Comparison of ENCODE assay signal across 8 cellular contexts in the genomic region with DNA sequence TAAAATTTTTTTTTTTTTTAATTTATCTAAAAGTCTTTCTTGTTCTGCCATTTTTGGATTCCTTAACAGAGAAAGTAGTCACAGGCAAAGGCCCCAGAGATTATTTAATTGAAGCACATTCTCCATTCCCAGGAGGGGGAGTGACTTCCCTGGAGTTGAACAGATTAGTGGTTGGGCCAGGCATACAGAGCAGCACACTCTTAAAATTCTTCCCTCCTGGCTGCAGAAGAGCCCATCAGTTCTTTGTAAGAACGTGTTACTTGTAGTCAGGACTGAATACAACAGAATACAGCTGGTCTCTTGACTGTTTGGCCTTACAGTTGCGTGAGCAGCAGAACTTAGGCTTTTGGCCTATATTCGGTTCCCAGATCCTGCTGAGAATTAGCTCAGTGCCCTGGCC. TPM values are rescaled to one million over a fixed set of nuclear protein-coding genes. Genes with fewer than 3 reads are reported as not detected.
DNase-seq lines count a peak whose midpoint lies in the region; ATAC-seq and TF ChIP-seq lines count a peak whose summit lies in the region.

No MANE protein-coding gene starts in this region.

- peaks cover 13% of the 10 kb centered on the region for H3K36me3 Mint-ChIP-seq in T-cell

- H3K9me3 ChIP-seq in sigmoid colon = no peaks in the 10 kb centered on the region

- TF ChIP-seq CTCF in sigmoid colon (IDR thresholded peaks at IDR 0.05) = no peak

- no peak for TF ChIP-seq EP300 in sigmoid colon (IDR thresholded peaks at IDR 0.05)

- H3K9me3 Mint-ChIP-seq in T-cell = no peaks in the 10 kb centered on the region

- H3K27me3 ChIP-seq in H7 (ENCODE audit: control insufficient read depth, insufficient read depth, low read length) (no peaks in the 10 kb centered on the region), sigmoid colon (no peaks in the 10 kb centered on the region)

- CTCF ChIA-PET in T-cell (lab: Charles Lee) = no interaction called here

- peak overlapping the region; percentile 87 to 90 for H3K27ac Mint-ChIP-seq in T-cell

- peak; percentile 63 for DNase-seq in H7
- DNase-seq in T-cell = no peak
- DNase-seq in fibroblast of peridontal ligament (ENCODE audit: extremely low read depth) = peak; percentile 55
- DNase-seq in sigmoid colon = no peak
- DNase-seq in SK-N-DZ (ENCODE audit: low spot score) = no peak
- no peak for DNase-seq in NCI-H748 (lab: John Stamatoyannopoulos, UW; ENCODE audit: unreplicated experiment)
- no peak for DNase-seq in COLO668 (lab: John Stamatoyannopoulos, UW; ENCODE audit: unreplicated experiment)

- 23 to 36% methylated on average over 3 of the region's 3 CpGs for WGBS in sigmoid colon, 2 donors

- H3K4me1 Mint-ChIP-seq in T-cell = peaks cover 58 to 64% (median 60%) of the 10 kb centered on the region in 3 donors

- intact Hi-C loops in sigmoid colon (cut with DNase I) = loop anchor here (5.0 to 10.0 kb wide), 2 partner anchors 33 to 501 kb away; a partner anchor contains a TSS

- H3K4me3 Mint-ChIP-seq in T-cell = peak overlapping the region; percentile 93 to 96 (median 95)

- no peak for TF ChIP-seq POLR2A in sigmoid colon (IDR thresholded peaks at IDR 0.05)

- no peaks in the 10 kb centered on the region for H3K27me3 Mint-ChIP-seq in T-cell

- H3K4me3 ChIP-seq in H7 (ENCODE audit: insufficient read depth, low read depth, low read length) (peak overlapping the region; percentile 84), sigmoid colon (peak overlapping the region; percentile 87 to 94 (median 92))

- POLR2A ChIA-PET in T-cell (lab: Charles Lee) = no interaction called here

- ATAC-seq in T-cell (replicated peaks in 1 of 4) (no peak), HG02885 (IDR thresholded peaks at IDR 0.05; ENCODE audit: poor library complexity, unreplicated experiment) (no peak)

- H3K4me1 ChIP-seq in sigmoid colon = peaks cover 0 to 73% (median 69%) of the 10 kb centered on the region in 4 donors

- H3K27ac ChIP-seq in sigmoid colon = peak overlapping the region; percentile 97 to 99 (median 98)

- H3K36me3 ChIP-seq in H7 (replicated peaks; ENCODE audit: control insufficient read depth, insufficient read depth, low read length) (peaks cover 1% of the 10 kb centered on the region; the same call in 1 of the 2 replicates), sigmoid colon (peaks cover 0 to 5% (median 0%) of the 10 kb centered on the region in 4 donors)

RNA-seq across cellular contexts. Expression of a gene that starts 1.8 kb away (rescaled TPM):
- total RNA-seq in H7 (2014; rRNA removed; shearing (Covaris generic)) = 101 and 103 TPM in 2 replicates
- total RNA-seq in T-cell = 100 to 1,000 TPM in 4 of 5 donors, 10 to 100 TPM in 1; 99.0 to 122 (median 103) TPM
- 100 to 1,000 TPM; 100 to 109 (median 104) TPM for total RNA-seq in sigmoid colon
- 10 to 100 TPM; 36.6 to 46.7 (median 40.0) TPM for polyA plus RNA-seq in sigmoid colon
- polyA plus RNA-seq in SK-N-DZ (2014; cell fraction: cytosol; rRNA removed) = 65.7 and 68.3 TPM in 2 replicates
- polyA plus RNA-seq in SK-N-DZ (2014; cell fraction: nucleus; rRNA removed) = 39.1 and 41.5 TPM in 2 replicates

RNA-seq across cellular contexts. Expression of a gene that starts 40.0 kb away (rescaled TPM):
- total RNA-seq in H7 (2014; rRNA removed; shearing (Covaris generic)) = 81.6 and 85.1 TPM in 2 replicates
- total RNA-seq in T-cell = 10 to 100 TPM; 13.1 to 24.3 (median 23.2) TPM
- total RNA-seq in sigmoid colon = 10 to 100 TPM; 16.8 to 25.2 (median 17.2) TPM
- 10 to 100 TPM in 1 of 3 donors, 1 to 10 TPM in 2; 2.8 to 11.2 (median 4.2) TPM for polyA plus RNA-seq in sigmoid colon
- polyA plus RNA-seq in SK-N-DZ (2014; cell fraction: cytosol; rRNA removed) = 99.4 and 115 TPM in 2 replicates
- 83.2 and 89.5 TPM in 2 replicates for polyA plus RNA-seq in SK-N-DZ (2014; cell fraction: nucleus; rRNA removed)

Comparison
In these comparisons a context has a peak if more than half of its experiments do, and no peak if none do; other contexts are left out.
1. DNase-seq: peak in H7 (single experiment) and fibroblast of peridontal ligament (single experiment); none in T-cell (0 of 34), sigmoid colon (single experiment), SK-N-DZ (single experiment), NCI-H748 (single experiment) and COLO668 (single experiment).